Comparison of ENCODE assay signal across 8 cellular contexts in genomic region chr14:104752735-104753527, GRCh38. TPM values are rescaled to one million over a fixed set of nuclear protein-coding genes. Genes with fewer than 3 reads are reported as not detected.
A peak's percentile ranks its signal among the peaks of the same experiment; 100 is the strongest.
DNase-seq lines count a peak whose midpoint lies in the region; ATAC-seq, FAIRE-seq and TF ChIP-seq lines count a peak whose summit lies in the region.

A gene with protein sequence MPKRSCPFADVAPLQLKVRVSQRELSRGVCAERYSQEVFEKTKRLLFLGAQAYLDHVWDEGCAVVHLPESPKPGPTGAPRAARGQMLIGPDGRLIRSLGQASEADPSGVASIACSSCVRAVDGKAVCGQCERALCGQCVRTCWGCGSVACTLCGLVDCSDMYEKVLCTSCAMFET (plus strand): TSS chr14:104753147. CDS start chr14:104753202, 55 bp downstream.

- H3K36me3 Mint-ChIP-seq in endothelial cell (ENCODE audit: low read depth, unreplicated experiment) (peaks cover 25% of the 10 kb centered on the region), mesothelial cell of epicardium (peaks cover 4% of the 10 kb centered on the region)

- peaks cover 38% of the 10 kb centered on the region for H3K79me2 ChIP-seq in OCI-LY7 (ENCODE audit: insufficient read depth, low read depth, low read length)

- H3K4me1 ChIP-seq in OCI-LY7 (ENCODE audit: insufficient read depth, low read length, poor library complexity, severe bottlenecking), result peaks cover 57% of the 10 kb centered on the region

- H3K27me3 Mint-ChIP-seq in endothelial cell (ENCODE audit: unreplicated experiment), result peaks cover 12% of the 10 kb centered on the region
- no peaks in the 10 kb centered on the region for H3K27me3 Mint-ChIP-seq in mesothelial cell of epicardium (ENCODE audit: low read depth)

- H3K9me3 Mint-ChIP-seq in endothelial cell (ENCODE audit: unreplicated experiment) (no peaks in the 10 kb centered on the region), mesothelial cell of epicardium (no peaks in the 10 kb centered on the region)

- H3K4me3 Mint-ChIP-seq in endothelial cell (ENCODE audit: unreplicated experiment), result peak within 1 kb of the TSS; percentile 97
- peak within 1 kb of the TSS; percentile 90 for H3K4me3 Mint-ChIP-seq in mesothelial cell of epicardium

- peak within 1 kb of the TSS; percentile 91 for H3K4me3 ChIP-seq in OCI-LY7 (ENCODE audit: low read depth, low read length, poor library complexity, severe bottlenecking)

- peak within 1 kb of the TSS; percentile 82 for H3K27ac ChIP-seq in OCI-LY7 (ENCODE audit: low read depth, low read length, poor library complexity, severe bottlenecking)

- no peak for FAIRE-seq in D721Med (lab: Jason Lieb, UNC)

- H3K4me2 ChIP-seq in OCI-LY7 (ENCODE audit: low read length), result peak within 1 kb of the TSS; percentile 100

- peaks cover 14% of the 10 kb centered on the region for H4K20me1 ChIP-seq in OCI-LY7 (ENCODE audit: insufficient read depth, low read length)

- TF ChIP-seq CTCF in D721Med (IDR thresholded peaks at IDR 0.05; ENCODE audit: insufficient read depth, missing control alignments) (no peak), OCI-LY7 (conservative IDR thresholded peaks at IDR 0.05; ENCODE audit: low read length) (no peak), endothelial cell (IDR thresholded peaks at IDR 0.05; ENCODE audit: unreplicated experiment) (no peak), mesothelial cell of epicardium (IDR thresholded peaks at IDR 0.05; ENCODE audit: unreplicated experiment) (no peak)

- DNase-seq in D721Med (ENCODE audit: insufficient read length, low spot score) (peak; percentile 97), HuH-7.5 (ENCODE audit: low spot score) (peak; percentile 97), OCI-LY7 (ENCODE audit: low spot score) (peak; percentile 99), activated T-cell treated with anti-CD3 and anti-CD28 coated beads for 1 hour (ENCODE audit: low read depth) (peak; percentile 99), endothelial cell (ENCODE audit: low spot score) (peak; percentile 100), mesothelial cell of epicardium (ENCODE audit: low spot score in 2 of 2, unreplicated experiment in 2 of 2) (peak; percentile 99 to 100)
- peak; percentile 100 for DNase-seq in stimulated activated CD8-positive, alpha-beta memory T cell treated with anti-CD3 and anti-CD28 coated beads, Interleukin-15, amount 100 ng/mL, for 48 hours (ENCODE audit: low read depth in 2 of 2)

- peak; percentile 81 for ATAC-seq in GM21526 (IDR thresholded peaks at IDR 0.05; ENCODE audit: low FRiP score, unreplicated experiment)

- CTCF ChIA-PET in OCI-LY7 (lab: Charles Lee; ENCODE audit: unreplicated experiment), result interaction anchor here (0.6 to 1.4 kb wide), 4 partner anchors 16 to 94 kb away, joined by 3 to 9 read pairs (median 4); no protein-coding TSS in a partner anchor

- H3K27ac Mint-ChIP-seq in endothelial cell (ENCODE audit: unreplicated experiment) (peak within 1 kb of the TSS; percentile 67), mesothelial cell of epicardium (peak within 1 kb of the TSS; percentile 95)

- H3K9me2 ChIP-seq in OCI-LY7 (ENCODE audit: insufficient read depth, low read length), result no peaks in the 10 kb centered on the region

- POLR2A ChIA-PET in OCI-LY7 (lab: Charles Lee), result interaction anchor here (0.6 to 1.9 kb wide), 12 partner anchors 10 to 1581 kb away, joined by 3 to 9 read pairs (median 3); no protein-coding TSS in a partner anchor

- H2AFZ ChIP-seq in OCI-LY7 (ENCODE audit: low read length), result peak within 1 kb of the TSS; percentile 51; the same call in 1 of the 2 replicates

- intact Hi-C loops in OCI-LY7 (cut with micrococcal nuclease; ENCODE audit: unreplicated experiment), result loop anchor here (1.0 to 10.0 kb wide), 4 partner anchors 41 to 272 kb away; partner anchors contain the start of gene CDCA4

- H3K36me3 ChIP-seq in OCI-LY7 (ENCODE audit: insufficient read depth, low read length), result peaks cover 34% of the 10 kb centered on the region

- BruUV-seq in OCI-LY7 (replicated peaks; lab: Mats Ljungman, UMichigan), result no TSS peak

- peaks cover 14% of the 10 kb centered on the region for H3K4me1 Mint-ChIP-seq in endothelial cell (ENCODE audit: unreplicated experiment)
- peaks cover 25% of the 10 kb centered on the region for H3K4me1 Mint-ChIP-seq in mesothelial cell of epicardium

- 0 out of 2 replicates have a peak, but pooled peaks cover 10% of the 10 kb centered on the region for H3K9me3 ChIP-seq in OCI-LY7 (ENCODE audit: low read length)

RNA-seq across cellular contexts. Expression of the gene that starts here (rescaled TPM):
- 215 and 244 TPM in 2 replicates for total RNA-seq in OCI-LY7 (2014; rRNA removed; shearing (Covaris generic))
- total RNA-seq in OCI-LY7 (2022) (88.3 and 111 TPM in 2 replicates), endothelial cell (ENCODE audit: unreplicated experiment) (84.3 TPM), mesothelial cell of epicardium (68.7 to 70.9 TPM (median 70.9 TPM) in 3 replicates)

Comparison
In these comparisons a context has a peak if more than half of its experiments do, and no peak if none do; other contexts are left out.
1. Peak in every context shown above with its lines: DNase-seq, ATAC-seq, H3K4me3 ChIP-seq and H3K27ac ChIP-seq.